13 cellular contexts compared by ENCODE assay signal in genomic region chr9:134781895-134782294, GRCh38.
DNase-seq lines count a peak whose midpoint lies in the region; ATAC-seq, FAIRE-seq and TF ChIP-seq lines count a peak whose summit lies in the region.
"Had no signal": no experiment of that assay in that cellular context is flagged by ENCODE, and none has a peak within 500 bp of the region (broad histone marks: within the 10 kb centered on the region; RNA-seq: fewer than 3 reads in every experiment).

No MANE protein-coding gene starts in this region.

- no peak for ATAC-seq in activated CD4-positive, alpha-beta T cell treated with anti-CD3 and anti-CD28 coated beads for 36 hours
- ATAC-seq in HG02852 (IDR thresholded peaks at IDR 0.05; ENCODE audit: unreplicated experiment), result no peak

- TF ChIP-seq POLR2A in H1 (IDR thresholded peaks at IDR 0.05; ENCODE audit: control extremely low read depth in 1 of 2, low read depth in 2 of 2, low read length in 2 of 2), result no peak

- H3K79me1 ChIP-seq in H1 (ENCODE audit: low read depth, low read length), result no peaks in the 10 kb centered on the region

- WGBS in H1 (ENCODE audit: extremely low coverage in 1 of 2, insufficient coverage in 1 of 2, insufficient read length in 1 of 2, insufficient replicate concordance in 2 of 2, low coverage in 1 of 2, low lambda C conversion rate in 2 of 2, missing lambda C conversion rate in 1 of 2), 2 experiments, result 70% methylated on average over 16 of the region's 17 CpGs; no CpG with 5 or more reads in 1 of the 2 experiments

- H3K9me3 ChIP-seq in H1 (ENCODE audit: insufficient read depth in 2 of 2, low read depth in 1 of 2, low read length in 1 of 2), result no peaks in the 10 kb centered on the region

- H3K14ac ChIP-seq in H1 (ENCODE audit: insufficient read length), result no peak overlapping the region

- no peak overlapping the region for H3K4me3 Mint-ChIP-seq in activated CD4-positive, alpha-beta T cell treated with anti-CD3 and anti-CD28 coated beads for 36 hours
- no peak overlapping the region for H3K4me3 Mint-ChIP-seq in activated CD4-positive, alpha-beta T cell treated with anti-CD3 and anti-CD28 coated beads, Interleukin-2, amount 10 ng/mL, durations not matched to agents 24 days and 14 days
- H3K4me3 Mint-ChIP-seq: activated T-helper 1 cell treated with anti-CD3 and anti-CD28 coated beads, Interleukin-12 subunit alpha, Interleukin-12 subunit beta, Interleukin-2, Interleukin-4 antibody, amounts not matched to agents 30 ng/mL and 10 ng/mL and 1 ng/mL, durations not matched to agents 14 hours and 24 hours and 36 hours; CD4-positive, CD25-positive, alpha-beta regulatory T cell; T-helper 2 cell treated with Interferon-gamma antibody and Interleukin-4, amounts not matched to agents 5 μg/mL and 100 μg/mL, for 36 hours had no signal

- H3K9ac ChIP-seq in H1 (replicated peaks in 1 of 4; ENCODE audit: extremely low read depth in 1 of 4, low read depth in 3 of 4, low read length in 3 of 4), result no peak overlapping the region

- CTCF ChIA-PET in activated CD4-positive, alpha-beta T cell treated with anti-CD3 and anti-CD28 coated beads for 36 hours (lab: Charles Lee), result interaction anchor here (0.6 kb wide), 1 partner anchor 397 kb away, joined by 4 read pairs; no protein-coding TSS in a partner anchor
- CTCF ChIA-PET in H1 (lab: Charles Lee; ENCODE audit: partially characterized antibody), result interaction anchor here (0.7 to 8.3 kb wide), 35 partner anchors 10 to 1649 kb away, joined by 3 to 79 read pairs (median 4); no protein-coding TSS in a partner anchor

- no peaks in the 10 kb centered on the region for H3K36me3 Mint-ChIP-seq in activated CD4-positive, alpha-beta T cell treated with anti-CD3 and anti-CD28 coated beads for 36 hours (ENCODE audit: low read depth)
- H3K36me3 Mint-ChIP-seq in activated CD4-positive, alpha-beta T cell treated with anti-CD3 and anti-CD28 coated beads, Interleukin-2, amount 10 ng/mL, durations not matched to agents 24 days and 14 days (ENCODE audit: low read depth), result no peaks in the 10 kb centered on the region
- H3K36me3 Mint-ChIP-seq: CD4-positive, CD25-positive, alpha-beta regulatory T cell had no signal

- no peaks in the 10 kb centered on the region for H4K20me1 ChIP-seq in H1 (replicated peaks in 1 of 2; ENCODE audit: control insufficient read depth in 1 of 2, insufficient read depth in 2 of 2, low read length in 2 of 2)

- no peaks in the 10 kb centered on the region for H3K27me3 Mint-ChIP-seq in activated CD4-positive, alpha-beta T cell treated with anti-CD3 and anti-CD28 coated beads for 36 hours
- H3K27me3 Mint-ChIP-seq in activated CD4-positive, alpha-beta T cell treated with anti-CD3 and anti-CD28 coated beads, Interleukin-2, amount 10 ng/mL, durations not matched to agents 24 days and 14 days, result no peaks in the 10 kb centered on the region
- H3K27me3 Mint-ChIP-seq: CD4-positive, CD25-positive, alpha-beta regulatory T cell had no signal

- H3K9me3 Mint-ChIP-seq in activated CD4-positive, alpha-beta T cell treated with anti-CD3 and anti-CD28 coated beads for 36 hours (ENCODE audit: low read depth), result no peaks in the 10 kb centered on the region
- H3K9me3 Mint-ChIP-seq in activated CD4-positive, alpha-beta T cell treated with anti-CD3 and anti-CD28 coated beads, Interleukin-2, amount 10 ng/mL, durations not matched to agents 24 days and 14 days, result no peaks in the 10 kb centered on the region
- H3K9me3 Mint-ChIP-seq: activated T-helper 1 cell treated with anti-CD3 and anti-CD28 coated beads, Interleukin-12 subunit alpha, Interleukin-12 subunit beta, Interleukin-2, Interleukin-4 antibody, amounts not matched to agents 30 ng/mL and 10 ng/mL and 1 ng/mL, durations not matched to agents 14 hours and 24 hours and 36 hours; CD4-positive, CD25-positive, alpha-beta regulatory T cell; T-helper 2 cell treated with Interferon-gamma antibody and Interleukin-4, amounts not matched to agents 5 μg/mL and 100 μg/mL, for 36 hours had no signal

- H2BK12ac ChIP-seq in H1 (ENCODE audit: low read depth, low read length), result no peak overlapping the region

- DNase-seq in activated CD4-positive, alpha-beta T cell treated with anti-CD3 and anti-CD28 coated beads for 36 hours, result peak; percentile 32
- DNase-seq in activated CD4-positive, alpha-beta T cell treated with anti-CD3 and anti-CD28 coated beads, Interleukin-2, amount 10 ng/mL, durations not matched to agents 24 days and 14 days, result no peak
- DNase-seq in H1 (ENCODE audit: low read depth in 1 of 2, low spot score in 2 of 2) (peak in 1 of 2 experiments; percentile 75), retinal pigment epithelial cell (ENCODE audit: low read depth) (no peak), activated gamma-delta T cell (lab: John Stamatoyannopoulos, UW) (no peak)
- DNase-seq in activated effector memory CD4-positive, alpha-beta T cell treated with anti-CD3 and anti-CD28 coated beads, Interleukin-2, amount 50 U/mL, for 16 hours, result no peak
- DNase-seq: CD4-positive, CD25-positive, alpha-beta regulatory T cell; NCI-H69; stimulated activated naive CD4-positive, alpha-beta T cell treated with Interleukin-2 at 50 U/mL for 16 hours had no signal

- H3K4me1 ChIP-seq in H1 (replicated peaks in 1 of 4; ENCODE audit: control insufficient read depth in 3 of 4, insufficient read depth in 4 of 4, low read length in 3 of 4), result peaks cover 0 to 7% (median 3%) of the 10 kb centered on the region in 4 experiments; a peak in 4 of 7 replicates

- H2AK5ac ChIP-seq in H1 (ENCODE audit: low read depth, low read length), result no peak overlapping the region

- H3K23ac ChIP-seq in H1 (ENCODE audit: insufficient read length), result no peak overlapping the region

- no peak for FAIRE-seq in H1 (lab: Jason Lieb, UNC)

- no peaks in the 10 kb centered on the region for H3K36me3 ChIP-seq in H1 (ENCODE audit: control insufficient read depth in 2 of 4, insufficient read depth in 4 of 4, low read length in 3 of 4)

- H3K27ac Mint-ChIP-seq in activated CD4-positive, alpha-beta T cell treated with anti-CD3 and anti-CD28 coated beads for 36 hours, result no peak overlapping the region
- H3K27ac Mint-ChIP-seq in activated CD4-positive, alpha-beta T cell treated with anti-CD3 and anti-CD28 coated beads, Interleukin-2, amount 10 ng/mL, durations not matched to agents 24 days and 14 days, result no peak overlapping the region
- H3K27ac Mint-ChIP-seq: activated T-helper 1 cell treated with anti-CD3 and anti-CD28 coated beads, Interleukin-12 subunit alpha, Interleukin-12 subunit beta, Interleukin-2, Interleukin-4 antibody, amounts not matched to agents 30 ng/mL and 10 ng/mL and 1 ng/mL, durations not matched to agents 14 hours and 24 hours and 36 hours; CD4-positive, CD25-positive, alpha-beta regulatory T cell; T-helper 2 cell treated with Interferon-gamma antibody and Interleukin-4, amounts not matched to agents 5 μg/mL and 100 μg/mL, for 36 hours had no signal

- no peak overlapping the region for H2BK20ac ChIP-seq in H1 (ENCODE audit: low read length)

- H3K56ac ChIP-seq in H1 (replicated peaks; ENCODE audit: insufficient read length, low read depth, low read length), result no peak overlapping the region

- POLR2A ChIA-PET in activated CD4-positive, alpha-beta T cell treated with anti-CD3 and anti-CD28 coated beads for 36 hours (lab: Charles Lee), result no interaction called here
- POLR2A ChIA-PET in H1 (lab: Charles Lee; ENCODE audit: partially characterized antibody), result no interaction called here

- no peak overlapping the region for H2AFZ ChIP-seq in H1 (ENCODE audit: low read length)

- no peaks in the 10 kb centered on the region for H3K79me2 ChIP-seq in H1 (ENCODE audit: control insufficient read depth in 1 of 2, insufficient read depth in 2 of 2, low read length in 2 of 2)

- no peaks in the 10 kb centered on the region for H3K27me3 ChIP-seq in H1 (replicated peaks in 1 of 4; ENCODE audit: control insufficient read depth in 3 of 4, extremely low read depth in 1 of 4, insufficient read depth in 3 of 4, low read length in 3 of 4)

- no peak overlapping the region for H2BK120ac ChIP-seq in H1 (replicated peaks; ENCODE audit: low read depth, low read length)

- intact Hi-C loops in activated CD4-positive, alpha-beta T cell treated with anti-CD3 and anti-CD28 coated beads for 36 hours (cut with DNase I, micrococcal nuclease), result loop anchor here in 1 of 2 experiments (1.0 kb wide), 1 partner anchor 76 kb away; no protein-coding TSS in a partner anchor
- intact Hi-C loops in activated CD4-positive, alpha-beta T cell treated with anti-CD3 and anti-CD28 coated beads, Interleukin-2, amount 10 ng/mL, durations not matched to agents 24 days and 14 days (cut with micrococcal nuclease), result no loop called here

- no peak overlapping the region for H3K27ac ChIP-seq in H1 (ENCODE audit: low read depth, low read length)

- H4K8ac ChIP-seq in H1 (ENCODE audit: extremely low read depth, insufficient read depth, low read length), result peak overlapping the region; percentile 31

- TF ChIP-seq RAD21 in H1 (IDR thresholded peaks at IDR 0.05 in 1 of 2, conservative IDR thresholded peaks at IDR 0.05 in 1 of 2; ENCODE audit: low read depth in 2 of 2, low read length in 2 of 2), result peak; percentile 57 to 66

- no peak overlapping the region for H2BK5ac ChIP-seq in H1 (ENCODE audit: low read depth, low read length)

- H3K4me3 ChIP-seq in H1 (ENCODE audit: extremely low read depth in 1 of 4, insufficient read depth in 2 of 4, low read depth in 3 of 4, low read length in 4 of 4), result no peak overlapping the region
- no peak overlapping the region for H3K4me3 ChIP-seq in retinal pigment epithelial cell (ENCODE audit: low read length)

- TF ChIP-seq EP300 in H1 (IDR thresholded peaks at IDR 0.05; ENCODE audit: borderline replicate concordance in 1 of 2, low read depth in 2 of 2, low read length in 2 of 2), result no peak

- H3K18ac ChIP-seq in H1 (ENCODE audit: extremely low read depth, low read length), result no peak overlapping the region

- H3K23me2 ChIP-seq in H1 (ENCODE audit: low read depth, low read length), result no peaks in the 10 kb centered on the region

- no peaks in the 10 kb centered on the region for H3K4me1 Mint-ChIP-seq in activated CD4-positive, alpha-beta T cell treated with anti-CD3 and anti-CD28 coated beads for 36 hours
- H3K4me1 Mint-ChIP-seq in activated CD4-positive, alpha-beta T cell treated with anti-CD3 and anti-CD28 coated beads, Interleukin-2, amount 10 ng/mL, durations not matched to agents 24 days and 14 days, result no peaks in the 10 kb centered on the region
- H3K4me1 Mint-ChIP-seq: CD4-positive, CD25-positive, alpha-beta regulatory T cell had no signal

- H3K4me2 ChIP-seq in H1 (ENCODE audit: insufficient read depth in 1 of 2, low read depth in 2 of 2, low read length in 2 of 2), result no peak overlapping the region

- no peak overlapping the region for H4K5ac ChIP-seq in H1 (ENCODE audit: insufficient read length, low read depth, low read length)

- H4K91ac ChIP-seq in H1 (replicated peaks; ENCODE audit: insufficient read length, low read length), result no peak overlapping the region

- no peak overlapping the region for H2BK15ac ChIP-seq in H1 (ENCODE audit: low read length)

- TF ChIP-seq CTCF in LNCAP (IDR thresholded peaks at IDR 0.05) (peak; percentile 70), H1 (IDR thresholded peaks at IDR 0.05; ENCODE audit: control extremely low read depth in 1 of 3, insufficient read depth in 1 of 3, low read depth in 1 of 3, low read length in 3 of 3) (peak in 2 of 3 experiments; percentile 59 to 61; a peak in 3 of 4 replicates), retinal pigment epithelial cell (conservative IDR thresholded peaks at IDR 0.05; ENCODE audit: low read depth, low read length) (peak; percentile 19)

- no peak overlapping the region for H3K4ac ChIP-seq in H1 (replicated peaks; ENCODE audit: insufficient read length, low read depth, low read length)

Comparison
In these comparisons a context has a peak if more than half of its experiments do, and no peak if none do; other contexts are left out.
1. CTCF ChIP-seq: peak in every context shown above with its lines; median percentile 70 in LNCAP; 60 in H1; 19 in retinal pigment epithelial cell.